ENCODE assay signal across 10 cellular contexts in the genomic region with DNA sequence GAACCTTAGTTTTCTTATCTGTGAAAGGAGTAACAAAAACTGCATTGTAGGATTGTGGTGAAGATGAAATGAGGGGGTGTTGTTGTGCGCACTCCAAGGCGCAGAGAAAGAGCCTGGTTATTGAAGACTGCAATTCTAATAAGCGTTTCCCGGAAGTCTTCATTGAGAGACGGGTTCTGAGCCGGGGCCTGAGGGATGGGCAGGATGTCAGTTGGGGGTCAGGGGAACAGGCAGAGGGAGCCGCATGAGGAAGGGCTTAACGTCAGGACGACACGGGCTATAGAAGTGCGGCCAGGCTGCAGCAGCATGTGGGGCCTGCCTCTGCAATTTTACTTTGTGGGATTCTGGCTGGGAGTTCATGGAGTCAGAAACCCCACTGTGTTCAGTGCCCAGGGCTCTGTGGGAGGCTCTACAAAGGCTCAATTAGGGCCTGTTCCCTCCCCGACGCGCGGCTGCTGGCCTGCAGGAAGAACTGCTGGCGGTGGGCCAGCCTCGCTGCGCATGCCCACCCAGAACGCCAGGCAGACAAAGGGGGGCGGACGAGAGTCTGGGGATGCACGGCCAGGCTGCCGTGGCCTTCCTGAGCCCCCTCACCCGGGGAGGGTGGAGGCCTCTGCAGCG.
DNase-seq lines count a peak whose midpoint lies in the region; ATAC-seq and TF ChIP-seq lines count a peak whose summit lies in the region.
"Had no signal": no experiment of that assay in that cellular context is flagged by ENCODE, and none has a peak within 500 bp of the region (broad histone marks: within the 10 kb centered on the region; RNA-seq: fewer than 3 reads in every experiment).

No MANE protein-coding gene starts in this region.

- ATAC-seq in HG03378 (IDR thresholded peaks at IDR 0.05; ENCODE audit: unreplicated experiment) (no peak), GM18868 (IDR thresholded peaks at IDR 0.05; ENCODE audit: unreplicated experiment) (no peak)
- ATAC-seq: stimulated activated naive CD8-positive, alpha-beta T cell treated with anti-CD3 and anti-CD28 coated beads, Interleukin-15, Interleukin-2, amounts not matched to agents 100 U/mL and 50 U/mL, for 24 hours had no signal

- H3K27ac ChIP-seq in iPS-20b (ENCODE audit: low read length) (no peak overlapping the region), substantia nigra (ENCODE audit: low read depth, low read length, poor library complexity, severe bottlenecking) (peak overlapping the region; percentile 93)

- TF ChIP-seq CTCF in astrocyte of the spinal cord (IDR thresholded peaks at IDR 0.05; ENCODE audit: low read depth, low read length), result no peak

- in situ Hi-C loops in astrocyte of the spinal cord (cut with HindIII; ENCODE audit: low sequenced_read_pairs), result no loop called here

- no peaks in the 10 kb centered on the region for H3K27me3 ChIP-seq in iPS-20b (ENCODE audit: insufficient read depth, low read length)

- DNase-seq in NCI-H2081 treated with DMSO at 0.1 percent for 48 hours (lab: John Stamatoyannopoulos, UW), result peak; percentile 29
- DNase-seq in astrocyte of the spinal cord (ENCODE audit: low read depth, low spot score), result peak; percentile 94
- DNase-seq in substantia nigra (lab: John Stamatoyannopoulos, UW), result peak in 46 of 49 donors; percentile 32 to 89 (median 72)
- no peak for DNase-seq in SW 1271 (lab: John Stamatoyannopoulos, UW)
- no peak for DNase-seq in COLO668 (lab: John Stamatoyannopoulos, UW; ENCODE audit: unreplicated experiment)
- DNase-seq: activated CD4-positive, alpha-beta T cell treated with anti-CD3 and anti-CD28 coated beads, Interleukin-2, amount 50 U/mL, for 1 hour; stimulated activated naive CD8-positive, alpha-beta T cell treated with anti-CD3 and anti-CD28 coated beads, Interleukin-15, Interleukin-2, amounts not matched to agents 100 U/mL and 50 U/mL, for 24 hours had no signal

- H3K4me1 ChIP-seq in iPS-20b (ENCODE audit: insufficient read depth, low read length), result peaks cover 23% of the 10 kb centered on the region

- peaks cover 10% of the 10 kb centered on the region for H3K36me3 ChIP-seq in iPS-20b (ENCODE audit: insufficient read depth, low read depth, low read length)

- H3K4me3 ChIP-seq in astrocyte of the spinal cord (ENCODE audit: low read depth, low read length) (no peak overlapping the region), iPS-20b (ENCODE audit: low read length) (no peak overlapping the region)

- peak overlapping the region; percentile 3; the same call in 1 of the 2 replicates for H3K9ac ChIP-seq in iPS-20b (ENCODE audit: low read depth, low read length)

- no peaks in the 10 kb centered on the region for H3K9me3 ChIP-seq in iPS-20b (ENCODE audit: insufficient read depth, low read depth, low read length)

Comparison
In these comparisons a context has a peak if more than half of its experiments do, and no peak if none do; other contexts are left out.
1. DNase-seq: peak in NCI-H2081 treated with DMSO at 0.1 percent for 48 hours (single experiment), astrocyte of the spinal cord (single experiment) and substantia nigra (46 of 49); none in SW 1271 (0 of 2) and COLO668 (single experiment).